In the genomic region with DNA sequence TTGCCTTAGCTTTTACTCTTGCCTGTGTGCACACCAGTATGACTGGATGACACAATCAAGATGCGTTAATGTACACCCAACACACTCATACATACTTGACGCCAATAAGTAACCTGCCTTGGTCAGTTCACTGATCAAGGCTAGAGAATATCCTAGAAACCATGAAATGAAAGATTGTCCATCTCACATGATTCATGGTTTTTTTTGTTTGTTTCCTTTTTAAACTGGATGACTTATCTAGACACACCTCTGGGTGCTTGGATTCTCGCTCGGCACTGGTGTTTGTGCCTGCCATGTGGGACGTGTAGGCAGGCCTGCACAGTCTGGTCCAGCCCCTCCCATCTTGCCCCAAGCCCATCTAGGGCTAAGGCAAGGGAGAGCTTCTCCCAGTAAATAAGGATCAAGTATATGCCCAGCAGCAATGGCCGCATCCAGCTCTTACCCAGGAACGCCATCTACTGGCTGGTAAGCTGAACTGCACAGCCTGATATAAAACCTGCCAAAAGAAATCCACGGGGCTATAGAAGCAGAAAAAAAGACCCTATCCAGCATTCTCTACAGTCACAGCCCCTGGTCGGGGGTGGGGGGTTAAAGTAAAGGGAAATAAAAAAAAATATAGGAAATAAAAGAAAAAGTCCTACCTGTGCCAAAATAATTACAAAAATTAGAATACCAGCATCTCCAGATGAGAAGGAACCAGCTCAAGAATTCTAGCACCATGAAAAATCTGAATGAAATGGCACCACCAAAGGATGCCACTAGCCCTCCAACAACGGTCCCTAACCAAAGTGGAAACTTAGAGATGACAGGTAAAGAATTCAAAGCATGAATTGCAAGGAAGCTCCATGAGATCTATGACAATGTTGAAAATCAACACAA, we compare ENCODE assay signal across 8 cellular contexts.
A peak's percentile ranks its signal among the peaks of the same experiment; 100 is the strongest.
DNase-seq lines count a peak whose midpoint lies in the region; ATAC-seq, FAIRE-seq and TF ChIP-seq lines count a peak whose summit lies in the region.

No MANE protein-coding gene starts in this region.

- peak; percentile 69 for FAIRE-seq in GM12891 (lab: Jason Lieb, UNC)

- no peak overlapping the region for H3K4me3 ChIP-seq in astrocyte of the cerebellum (ENCODE audit: low read depth, low read length)

- DNase-seq in AG20443 (ENCODE audit: low spot score) (peak; percentile 56), GM12891 (ENCODE audit: insufficient read length, low spot score) (no peak), NCI-H774 (lab: John Stamatoyannopoulos, UW) (peak; percentile 1), astrocyte of the cerebellum (ENCODE audit: low read depth) (peak; percentile 15), left lobe of liver (ENCODE audit: low spot score) (no peak)

- TF ChIP-seq CTCF in astrocyte of the cerebellum (IDR thresholded peaks at IDR 0.05; ENCODE audit: low read depth, low read length, missing control alignments), result peak; percentile 91

- peak; percentile 77 for ATAC-seq in HG03280 (IDR thresholded peaks at IDR 0.05; ENCODE audit: unreplicated experiment)
- ATAC-seq in left lobe of liver, result peak; percentile 93
- ATAC-seq in activated CD4-positive, CD25-positive, alpha-beta regulatory T cell treated with anti-CD3 and anti-CD28 coated beads, Interleukin-2, amount 50 U/mL, for 24 hours, result no peak
- no peak for ATAC-seq in GM19397 (IDR thresholded peaks at IDR 0.05; ENCODE audit: unreplicated experiment)

- in situ Hi-C loops in astrocyte of the cerebellum (cut with HindIII; ENCODE audit: low sequenced_read_pairs), result no loop called here

- TF ChIP-seq POLR2A in GM12891 (IDR thresholded peaks at IDR 0.05; ENCODE audit: low read depth, low read length), result no peak

TF ChIP-seq in GM12891, 5 proteins besides CTCF, POLR2A, EP300 and RAD21:
- no peak for TF ChIP-seq TAF1 (IDR thresholded peaks at IDR 0.05; ENCODE audit: low read depth, low read length)
- no peak for TF ChIP-seq SPI1 (IDR thresholded peaks at IDR 0.05; ENCODE audit: low read depth, low read length)
- no peak for TF ChIP-seq POU2F2 (IDR thresholded peaks at IDR 0.05; ENCODE audit: low read depth, low read length)
- TF ChIP-seq POLR2AphosphoS5 (IDR thresholded peaks at IDR 0.05; ENCODE audit: low read depth, low read length), result no peak
- TF ChIP-seq PAX5 (IDR thresholded peaks at IDR 0.05; ENCODE audit: insufficient read depth, low read length, severe bottlenecking), result no peak

Comparison
In these comparisons a context has a peak if more than half of its experiments do, and no peak if none do; other contexts are left out.
1. DNase-seq: peak in AG20443 (single experiment), NCI-H774 (single experiment) and astrocyte of the cerebellum (single experiment); none in GM12891 (single experiment) and left lobe of liver (single experiment).
2. ATAC-seq: peak in HG03280 (single experiment) and left lobe of liver (single experiment); none in activated CD4-positive, CD25-positive, alpha-beta regulatory T cell treated with anti-CD3 and anti-CD28 coated beads, Interleukin-2, amount 50 U/mL, for 24 hours (0 of 2) and GM19397 (single experiment).